Comparison of ENCODE assay signal across 8 cellular contexts in genomic region chr7:129210256-129210988, GRCh38. TPM values are rescaled to one million over a fixed set of nuclear protein-coding genes. Genes with fewer than 3 reads are reported as not detected.
DNase-seq lines count a peak whose midpoint lies in the region; ATAC-seq and TF ChIP-seq lines count a peak whose summit lies in the region.

No MANE protein-coding gene starts in this region.

- 65% methylated on average over 16 of the region's 16 CpGs for WGBS in liver

- no peak overlapping the region for H3K4me3 ChIP-seq in BE2C (ENCODE audit: low read depth, low read length)
- H3K4me3 ChIP-seq in liver (ENCODE audit: low read depth in 1 of 3, low read length in 3 of 3), result no peak overlapping the region

- H3K9me3 ChIP-seq in BE2C, result no peaks in the 10 kb centered on the region
- no peaks in the 10 kb centered on the region for H3K9me3 ChIP-seq in liver (ENCODE audit: control insufficient read depth in 4 of 4, low read length in 3 of 4)

- no peak overlapping the region for H3K9ac ChIP-seq in liver (ENCODE audit: low read depth in 1 of 2, low read length in 2 of 2)

- intact Hi-C loops in activated CD4-positive, alpha-beta T cell treated with anti-CD3 and anti-CD28 coated beads for 36 hours (cut with DNase I, micrococcal nuclease), result loop anchor here (1.0 to 2.0 kb wide), 2 partner anchors 46 to 306 kb away; no protein-coding TSS in a partner anchor

- no peak overlapping the region for H3K4me3 Mint-ChIP-seq in activated CD4-positive, alpha-beta T cell treated with anti-CD3 and anti-CD28 coated beads for 36 hours

- DNase-seq in BE2C, result peak; percentile 85
- DNase-seq in GM19240 (ENCODE audit: insufficient read length, low spot score), result peak; percentile 83
- peak; percentile 52 for DNase-seq in NCI-H146 (lab: John Stamatoyannopoulos, UW)
- DNase-seq in activated CD4-positive, alpha-beta T cell treated with anti-CD3 and anti-CD28 coated beads for 36 hours, result peak; percentile 87
- DNase-seq in cerebellar cortex (ENCODE audit: low spot score), result peak; percentile 80
- DNase-seq in stimulated activated CD4-positive, alpha-beta T cell treated with anti-CD3 and anti-CD28 coated beads, TNF-alpha, amount 100 ng/mL, for 48 hours (ENCODE audit: low read depth in 3 of 3), result peak; percentile 53 to 66 (median 66)

- no peaks in the 10 kb centered on the region for H3K36me3 Mint-ChIP-seq in activated CD4-positive, alpha-beta T cell treated with anti-CD3 and anti-CD28 coated beads for 36 hours (ENCODE audit: low read depth)

- H3K4me1 ChIP-seq in BE2C (no peaks in the 10 kb centered on the region), liver (ENCODE audit: control insufficient read depth in 4 of 4, insufficient read depth in 4 of 4, low read length in 3 of 4) (peaks cover 5 to 45% (median 34%) of the 10 kb centered on the region in 4 donors)

- CTCF ChIA-PET in activated CD4-positive, alpha-beta T cell treated with anti-CD3 and anti-CD28 coated beads for 36 hours (lab: Charles Lee), result interaction anchor here (0.5 to 5.9 kb wide), 20 partner anchors 8 to 348 kb away, joined by 3 to 58 read pairs (median 4); partner anchors contain the start of gene ATP6V1F

- POLR2A ChIA-PET in activated CD4-positive, alpha-beta T cell treated with anti-CD3 and anti-CD28 coated beads for 36 hours (lab: Charles Lee), result no interaction called here

- H3K27ac Mint-ChIP-seq in activated CD4-positive, alpha-beta T cell treated with anti-CD3 and anti-CD28 coated beads for 36 hours, result no peak overlapping the region

- TF ChIP-seq POLR2A in GM18505 (IDR thresholded peaks at IDR 0.05; ENCODE audit: borderline replicate concordance, extremely low read depth, insufficient read depth, insufficient read length), result no peak

- no peaks in the 10 kb centered on the region for H3K9me3 Mint-ChIP-seq in activated CD4-positive, alpha-beta T cell treated with anti-CD3 and anti-CD28 coated beads for 36 hours (ENCODE audit: low read depth)

- TF ChIP-seq RAD21 in liver (IDR thresholded peaks at IDR 0.05), result peak; percentile 96 to 99

- no peaks in the 10 kb centered on the region for H3K27me3 ChIP-seq in BE2C
- H3K27me3 ChIP-seq in liver (ENCODE audit: control insufficient read depth in 4 of 4, insufficient read depth in 4 of 4, low read length in 3 of 4), result no peaks in the 10 kb centered on the region

- ATAC-seq in activated CD4-positive, alpha-beta T cell treated with anti-CD3 and anti-CD28 coated beads for 36 hours, result peak; percentile 92
- ATAC-seq in GM18505 (IDR thresholded peaks at IDR 0.05; ENCODE audit: unreplicated experiment), result no peak

- H3K36me3 ChIP-seq in BE2C, result no peaks in the 10 kb centered on the region
- peaks cover 4 to 8% (median 5%) of the 10 kb centered on the region in 4 donors for H3K36me3 ChIP-seq in liver (ENCODE audit: control insufficient read depth in 4 of 4, insufficient read depth in 3 of 4, low read depth in 1 of 4, low read length in 3 of 4)

- no peaks in the 10 kb centered on the region for H3K27me3 Mint-ChIP-seq in activated CD4-positive, alpha-beta T cell treated with anti-CD3 and anti-CD28 coated beads for 36 hours

- no peak overlapping the region for H3K27ac ChIP-seq in liver (ENCODE audit: low read depth in 1 of 2, low read length in 2 of 2)

- H3K4me1 Mint-ChIP-seq in activated CD4-positive, alpha-beta T cell treated with anti-CD3 and anti-CD28 coated beads for 36 hours, result no peaks in the 10 kb centered on the region

- TF ChIP-seq CTCF in BE2C (IDR thresholded peaks at IDR 0.05; ENCODE audit: low read depth, low read length) (peak; percentile 81), liver (IDR thresholded peaks at IDR 0.05; ENCODE audit: low read depth, low read length, missing input control) (peak; percentile 85)

TF ChIP-seq in liver, 16 proteins besides CTCF, POLR2A, EP300 and RAD21:
- TF ChIP-seq REST (IDR thresholded peaks at IDR 0.05) (no peak), JUND (IDR thresholded peaks at IDR 0.05) (no peak), YY1 (IDR thresholded peaks at IDR 0.05) (no peak), HNF4A (conservative IDR thresholded peaks at IDR 0.05) (no peak), TAF1 (conservative IDR thresholded peaks at IDR 0.05) (no peak), SP1 (IDR thresholded peaks at IDR 0.05) (no peak), ZBTB33 (IDR thresholded peaks at IDR 0.05) (no peak), ATF3 (IDR thresholded peaks at IDR 0.05) (no peak), GABPA (IDR thresholded peaks at IDR 0.05 in 1 of 2, conservative IDR thresholded peaks at IDR 0.05 in 1 of 2) (no peak), MAX (IDR thresholded peaks at IDR 0.05) (no peak), NR2F2 (IDR thresholded peaks at IDR 0.05) (no peak), HNF4G (IDR thresholded peaks at IDR 0.05) (no peak), FOXA1 (IDR thresholded peaks at IDR 0.05) (no peak), EGR1 (IDR thresholded peaks at IDR 0.05; ENCODE audit: low read depth in 2 of 2) (no peak), RXRA (IDR thresholded peaks at IDR 0.05) (no peak), FOXA2 (IDR thresholded peaks at IDR 0.05) (no peak)

RNA-seq across cellular contexts. Expression of gene AHCYL2, which starts 14.4 kb away (rescaled TPM):
- 6.6 TPM for polyA plus RNA-seq in BE2C (2012; ENCODE audit: insufficient read depth, insufficient read length, low read depth)
- total RNA-seq in activated CD4-positive, alpha-beta T cell treated with anti-CD3 and anti-CD28 coated beads for 36 hours, result 10 to 100 TPM; 14.1 to 14.9 TPM
- total RNA-seq in liver, result 10 to 100 TPM in 1 of 2 donors, 1 to 10 TPM in 1; 3.9 to 10.0 TPM
- 1 to 10 TPM; 2.0 to 3.4 TPM for polyA plus RNA-seq in liver

RNA-seq across cellular contexts. Expression of gene SMO, which starts 22.0 kb away (rescaled TPM):
- polyA plus RNA-seq in BE2C (2012; ENCODE audit: insufficient read depth, insufficient read length, low read depth), result 1.1 TPM
- under 1 TPM; 0.28 to 0.71 TPM for total RNA-seq in activated CD4-positive, alpha-beta T cell treated with anti-CD3 and anti-CD28 coated beads for 36 hours
- 10 to 100 TPM; 14.3 to 16.3 TPM for total RNA-seq in liver
- polyA plus RNA-seq in liver, result 1 to 10 TPM; 2.9 to 7.0 TPM

Comparison
In these comparisons a context has a peak if more than half of its experiments do, and no peak if none do; other contexts are left out.
1. RNA of gene SMO, which starts 22.0 kb away (total RNA-seq): 14.3 to 16.3 TPM in liver; 0.28 to 0.71 TPM in activated CD4-positive, alpha-beta T cell treated with anti-CD3 and anti-CD28 coated beads for 36 hours; every median in the first group is over 4 times any median in the second.
2. Peak in every context shown above with its lines, with median percentiles within 50 percentile points of each other: DNase-seq.